Comparison of ENCODE assay signal across 1 cellular context in genomic region chr17:44738214-44738906, GRCh38.
TF ChIP-seq lines count a peak whose summit lies in the region.

No MANE protein-coding gene starts in this region.

TF ChIP-seq in SK-N-SH, 30 proteins besides CTCF, POLR2A, EP300 and RAD21 (continued from another document):
- TF ChIP-seq USF2 (IDR thresholded peaks at IDR 0.05; ENCODE audit: borderline replicate concordance, low read depth, low read length) (no peak), MXI1 (IDR thresholded peaks at IDR 0.05; ENCODE audit: low read depth, low read length) (no peak), RCOR1 (IDR thresholded peaks at IDR 0.05; ENCODE audit: low read length) (no peak), RXRA (IDR thresholded peaks at IDR 0.05; ENCODE audit: borderline replicate concordance, low read depth) (no peak), SIN3A (IDR thresholded peaks at IDR 0.05; ENCODE audit: borderline replicate concordance, low read depth, low read length) (no peak), TAF1 (IDR thresholded peaks at IDR 0.05; ENCODE audit: borderline replicate concordance, low read depth, low read length) (no peak)
- TF ChIP-seq, protein P1, sequence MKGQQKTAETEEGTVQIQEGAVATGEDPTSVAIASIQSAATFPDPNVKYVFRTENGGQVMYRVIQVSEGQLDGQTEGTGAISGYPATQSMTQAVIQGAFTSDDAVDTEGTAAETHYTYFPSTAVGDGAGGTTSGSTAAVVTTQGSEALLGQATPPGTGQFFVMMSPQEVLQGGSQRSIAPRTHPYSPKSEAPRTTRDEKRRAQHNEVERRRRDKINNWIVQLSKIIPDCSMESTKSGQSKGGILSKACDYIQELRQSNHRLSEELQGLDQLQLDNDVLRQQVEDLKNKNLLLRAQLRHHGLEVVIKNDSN (IDR thresholded peaks at IDR 0.05; ENCODE audit: borderline replicate concordance, low read depth): no peak
TF ChIP-seq in SK-N-SH: peak in this region for 0.
